In the genomic region with DNA sequence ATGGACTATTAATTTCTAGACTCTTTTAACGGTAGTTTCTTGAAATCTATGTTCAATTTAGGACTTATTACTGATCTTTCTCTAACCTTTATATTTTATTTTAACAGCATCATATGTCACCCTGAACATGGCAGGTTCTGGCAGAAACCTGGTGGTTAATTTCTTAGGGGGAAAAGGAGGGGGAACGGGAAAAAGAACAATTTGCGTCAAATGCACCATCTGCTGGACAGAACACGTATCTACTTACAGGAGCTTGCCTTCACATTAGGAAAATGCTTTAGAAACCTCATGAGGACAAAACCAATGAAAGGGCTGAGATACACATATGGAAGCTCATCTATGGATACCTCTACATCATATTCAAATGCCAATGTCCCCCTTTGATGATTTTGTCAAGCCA, we compare ENCODE assay signal across 8 cellular contexts.
A peak's percentile ranks its signal among the peaks of the same experiment; 100 is the strongest.
DNase-seq lines count a peak whose midpoint lies in the region; ATAC-seq and TF ChIP-seq lines count a peak whose summit lies in the region.

No MANE protein-coding gene starts in this region.

- H3K9me3 Mint-ChIP-seq in activated naive CD4-positive, alpha-beta T cell treated with anti-CD3 and anti-CD28 coated beads, Interleukin-2, amount 10 ng/mL, durations not matched to agents 7 days and 5 days: no peaks in the 10 kb centered on the region
- peaks cover 0 to 6% (median 0%) of the 10 kb centered on the region in 9 donors for H3K9me3 Mint-ChIP-seq in naive thymus-derived CD8-positive, alpha-beta T cell

- H3K36me3 Mint-ChIP-seq in activated naive CD4-positive, alpha-beta T cell treated with anti-CD3 and anti-CD28 coated beads, Interleukin-2, amount 10 ng/mL, durations not matched to agents 7 days and 5 days: no peaks in the 10 kb centered on the region
- no peaks in the 10 kb centered on the region for H3K36me3 Mint-ChIP-seq in naive thymus-derived CD8-positive, alpha-beta T cell

- H3K4me1 Mint-ChIP-seq in activated naive CD4-positive, alpha-beta T cell treated with anti-CD3 and anti-CD28 coated beads, Interleukin-2, amount 10 ng/mL, durations not matched to agents 7 days and 5 days: no peaks in the 10 kb centered on the region
- H3K4me1 Mint-ChIP-seq in naive thymus-derived CD8-positive, alpha-beta T cell: no peaks in the 10 kb centered on the region

- no peaks in the 10 kb centered on the region for H3K27me3 Mint-ChIP-seq in activated naive CD4-positive, alpha-beta T cell treated with anti-CD3 and anti-CD28 coated beads, Interleukin-2, amount 10 ng/mL, durations not matched to agents 7 days and 5 days
- H3K27me3 Mint-ChIP-seq in naive thymus-derived CD8-positive, alpha-beta T cell: peaks cover 0 to 27% (median 9%) of the 10 kb centered on the region in 5 donors

- ATAC-seq in HG03442 (IDR thresholded peaks at IDR 0.05; ENCODE audit: unreplicated experiment) (peak; percentile 49), SK-N-SH treated with all-trans-retinoic acid at 6 μM for 48 hours (peak; percentile 88), HG03520 (IDR thresholded peaks at IDR 0.05; ENCODE audit: unreplicated experiment) (no peak), HG02610 (IDR thresholded peaks at IDR 0.05; ENCODE audit: unreplicated experiment) (no peak)
- no peak for ATAC-seq in naive thymus-derived CD8-positive, alpha-beta T cell

- no peak overlapping the region for H3K27ac Mint-ChIP-seq in activated naive CD4-positive, alpha-beta T cell treated with anti-CD3 and anti-CD28 coated beads, Interleukin-2, amount 10 ng/mL, durations not matched to agents 7 days and 5 days
- H3K27ac Mint-ChIP-seq in naive thymus-derived CD8-positive, alpha-beta T cell: no peak overlapping the region

- DNase-seq in GM10266 (ENCODE audit: extremely low spot score) (peak; percentile 24), iPS-NIHi7 (ENCODE audit: extremely low spot score) (peak; percentile 56)
- no peak for DNase-seq in activated naive CD4-positive, alpha-beta T cell treated with anti-CD3 and anti-CD28 coated beads, Interleukin-2, amount 10 ng/mL, durations not matched to agents 7 days and 5 days
- no peak for DNase-seq in naive thymus-derived CD8-positive, alpha-beta T cell

- TF ChIP-seq CTCF in GM10266 (IDR thresholded peaks at IDR 0.05; ENCODE audit: control insufficient read depth, insufficient read depth, low read depth, missing control alignments): peak; percentile 69

- POLR2A ChIA-PET in naive thymus-derived CD8-positive, alpha-beta T cell (lab: Charles Lee): no interaction called here

- CTCF ChIA-PET in activated naive CD4-positive, alpha-beta T cell treated with anti-CD3 and anti-CD28 coated beads, Interleukin-2, amount 10 ng/mL, durations not matched to agents 7 days and 5 days (lab: Charles Lee): no interaction called here

- H3K4me3 Mint-ChIP-seq in activated naive CD4-positive, alpha-beta T cell treated with anti-CD3 and anti-CD28 coated beads, Interleukin-2, amount 10 ng/mL, durations not matched to agents 7 days and 5 days: no peak overlapping the region
- no peak overlapping the region for H3K4me3 Mint-ChIP-seq in naive thymus-derived CD8-positive, alpha-beta T cell

TF ChIP-seq in SK-N-SH treated with all-trans-retinoic acid at 6 μM for 48 hours, 23 proteins besides CTCF, POLR2A, EP300 and RAD21:
- TF ChIP-seq, protein P1, sequence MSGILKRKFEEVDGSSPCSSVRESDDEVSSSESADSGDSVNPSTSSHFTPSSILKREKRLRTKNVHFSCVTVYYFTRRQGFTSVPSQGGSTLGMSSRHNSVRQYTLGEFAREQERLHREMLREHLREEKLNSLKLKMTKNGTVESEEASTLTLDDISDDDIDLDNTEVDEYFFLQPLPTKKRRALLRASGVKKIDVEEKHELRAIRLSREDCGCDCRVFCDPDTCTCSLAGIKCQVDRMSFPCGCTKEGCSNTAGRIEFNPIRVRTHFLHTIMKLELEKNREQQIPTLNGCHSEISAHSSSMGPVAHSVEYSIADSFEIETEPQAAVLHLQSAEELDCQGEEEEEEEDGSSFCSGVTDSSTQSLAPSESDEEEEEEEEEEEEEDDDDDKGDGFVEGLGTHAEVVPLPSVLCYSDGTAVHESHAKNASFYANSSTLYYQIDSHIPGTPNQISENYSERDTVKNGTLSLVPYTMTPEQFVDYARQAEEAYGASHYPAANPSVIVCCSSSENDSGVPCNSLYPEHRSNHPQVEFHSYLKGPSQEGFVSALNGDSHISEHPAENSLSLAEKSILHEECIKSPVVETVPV (CRISPR knock-in tag; IDR thresholded peaks at IDR 0.05): no peak
- TF ChIP-seq TCF4 (CRISPR knock-in tag; IDR thresholded peaks at IDR 0.05; ENCODE audit: borderline replicate concordance): no peak
- TF ChIP-seq ZNF565 (CRISPR knock-in tag; conservative IDR thresholded peaks at IDR 0.05; ENCODE audit: low read depth): no peak
- no peak for TF ChIP-seq ZNF8 (CRISPR knock-in tag; IDR thresholded peaks at IDR 0.05)
- TF ChIP-seq ZC3H10 (CRISPR knock-in tag; IDR thresholded peaks at IDR 0.05): no peak
- TF ChIP-seq PPARA (CRISPR knock-in tag; IDR thresholded peaks at IDR 0.05; ENCODE audit: borderline replicate concordance): no peak
- no peak for TF ChIP-seq CSDC2 (CRISPR knock-in tag; IDR thresholded peaks at IDR 0.05)
- no peak for TF ChIP-seq GLIS3 (CRISPR knock-in tag; IDR thresholded peaks at IDR 0.05)
- TF ChIP-seq, protein P2, sequence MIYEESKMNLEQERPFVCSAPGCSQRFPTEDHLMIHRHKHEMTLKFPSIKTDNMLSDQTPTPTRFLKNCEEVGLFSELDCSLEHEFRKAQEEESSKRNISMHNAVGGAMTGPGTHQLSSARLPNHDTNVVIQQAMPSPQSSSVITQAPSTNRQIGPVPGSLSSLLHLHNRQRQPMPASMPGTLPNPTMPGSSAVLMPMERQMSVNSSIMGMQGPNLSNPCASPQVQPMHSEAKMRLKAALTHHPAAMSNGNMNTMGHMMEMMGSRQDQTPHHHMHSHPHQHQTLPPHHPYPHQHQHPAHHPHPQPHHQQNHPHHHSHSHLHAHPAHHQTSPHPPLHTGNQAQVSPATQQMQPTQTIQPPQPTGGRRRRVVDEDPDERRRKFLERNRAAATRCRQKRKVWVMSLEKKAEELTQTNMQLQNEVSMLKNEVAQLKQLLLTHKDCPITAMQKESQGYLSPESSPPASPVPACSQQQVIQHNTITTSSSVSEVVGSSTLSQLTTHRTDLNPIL (CRISPR knock-in tag; IDR thresholded peaks at IDR 0.05; ENCODE audit: low read depth): no peak
- TF ChIP-seq, protein P3, sequence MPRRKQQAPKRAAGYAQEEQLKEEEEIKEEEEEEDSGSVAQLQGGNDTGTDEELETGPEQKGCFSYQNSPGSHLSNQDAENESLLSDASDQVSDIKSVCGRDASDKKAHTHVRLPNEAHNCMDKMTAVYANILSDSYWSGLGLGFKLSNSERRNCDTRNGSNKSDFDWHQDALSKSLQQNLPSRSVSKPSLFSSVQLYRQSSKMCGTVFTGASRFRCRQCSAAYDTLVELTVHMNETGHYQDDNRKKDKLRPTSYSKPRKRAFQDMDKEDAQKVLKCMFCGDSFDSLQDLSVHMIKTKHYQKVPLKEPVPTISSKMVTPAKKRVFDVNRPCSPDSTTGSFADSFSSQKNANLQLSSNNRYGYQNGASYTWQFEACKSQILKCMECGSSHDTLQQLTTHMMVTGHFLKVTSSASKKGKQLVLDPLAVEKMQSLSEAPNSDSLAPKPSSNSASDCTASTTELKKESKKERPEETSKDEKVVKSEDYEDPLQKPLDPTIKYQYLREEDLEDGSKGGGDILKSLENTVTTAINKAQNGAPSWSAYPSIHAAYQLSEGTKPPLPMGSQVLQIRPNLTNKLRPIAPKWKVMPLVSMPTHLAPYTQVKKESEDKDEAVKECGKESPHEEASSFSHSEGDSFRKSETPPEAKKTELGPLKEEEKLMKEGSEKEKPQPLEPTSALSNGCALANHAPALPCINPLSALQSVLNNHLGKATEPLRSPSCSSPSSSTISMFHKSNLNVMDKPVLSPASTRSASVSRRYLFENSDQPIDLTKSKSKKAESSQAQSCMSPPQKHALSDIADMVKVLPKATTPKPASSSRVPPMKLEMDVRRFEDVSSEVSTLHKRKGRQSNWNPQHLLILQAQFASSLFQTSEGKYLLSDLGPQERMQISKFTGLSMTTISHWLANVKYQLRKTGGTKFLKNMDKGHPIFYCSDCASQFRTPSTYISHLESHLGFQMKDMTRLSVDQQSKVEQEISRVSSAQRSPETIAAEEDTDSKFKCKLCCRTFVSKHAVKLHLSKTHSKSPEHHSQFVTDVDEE (CRISPR knock-in tag; IDR thresholded peaks at IDR 0.05): no peak
- TF ChIP-seq OSR1 (CRISPR knock-in tag; IDR thresholded peaks at IDR 0.05): no peak
- TF ChIP-seq ZFP30 (CRISPR knock-in tag; IDR thresholded peaks at IDR 0.05): no peak
- TF ChIP-seq ARNTL (CRISPR knock-in tag; IDR thresholded peaks at IDR 0.05; ENCODE audit: borderline replicate concordance, low read depth): no peak
- no peak for TF ChIP-seq RARB (CRISPR knock-in tag; IDR thresholded peaks at IDR 0.05)
- TF ChIP-seq, protein P4, sequence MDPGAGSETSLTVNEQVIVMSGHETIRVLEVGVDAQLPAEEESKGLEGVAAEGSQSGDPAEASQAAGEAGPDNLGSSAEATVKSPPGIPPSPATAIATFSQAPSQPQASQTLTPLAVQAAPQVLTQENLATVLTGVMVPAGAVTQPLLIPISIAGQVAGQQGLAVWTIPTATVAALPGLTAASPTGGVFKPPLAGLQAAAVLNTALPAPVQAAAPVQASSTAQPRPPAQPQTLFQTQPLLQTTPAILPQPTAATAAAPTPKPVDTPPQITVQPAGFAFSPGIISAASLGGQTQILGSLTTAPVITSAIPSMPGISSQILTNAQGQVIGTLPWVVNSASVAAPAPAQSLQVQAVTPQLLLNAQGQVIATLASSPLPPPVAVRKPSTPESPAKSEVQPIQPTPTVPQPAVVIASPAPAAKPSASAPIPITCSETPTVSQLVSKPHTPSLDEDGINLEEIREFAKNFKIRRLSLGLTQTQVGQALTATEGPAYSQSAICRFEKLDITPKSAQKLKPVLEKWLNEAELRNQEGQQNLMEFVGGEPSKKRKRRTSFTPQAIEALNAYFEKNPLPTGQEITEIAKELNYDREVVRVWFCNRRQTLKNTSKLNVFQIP (CRISPR knock-in tag; IDR thresholded peaks at IDR 0.05; ENCODE audit: borderline replicate concordance, low read depth): no peak
- TF ChIP-seq TOX (CRISPR knock-in tag; IDR thresholded peaks at IDR 0.05; ENCODE audit: borderline replicate concordance): no peak

Comparison
In these comparisons a context has a peak if more than half of its experiments do, and no peak if none do; other contexts are left out.
1. DNase-seq: peak in GM10266 (single experiment) and iPS-NIHi7 (single experiment); none in activated naive CD4-positive, alpha-beta T cell treated with anti-CD3 and anti-CD28 coated beads, Interleukin-2, amount 10 ng/mL, durations not matched to agents 7 days and 5 days (single experiment) and naive thymus-derived CD8-positive, alpha-beta T cell (0 of 10).
2. ATAC-seq: peak in HG03442 (single experiment) and SK-N-SH treated with all-trans-retinoic acid at 6 μM for 48 hours (single experiment); none in HG03520 (single experiment), HG02610 (single experiment) and naive thymus-derived CD8-positive, alpha-beta T cell (0 of 2).